21 cellular contexts compared by ENCODE assay signal in genomic region chr14:102789349-102789748, GRCh38.
"Had no signal": no experiment of that assay in that cellular context is flagged by ENCODE, and none has a peak within 500 bp of the region (broad histone marks: within the 10 kb centered on the region; RNA-seq: fewer than 3 reads in every experiment).

No MANE protein-coding gene starts in this region.

- H3K4me3 ChIP-seq: lung, thyroid gland had no signal

- H3K36me3 Mint-ChIP-seq: natural killer cell had no signal

- H3K27me3 Mint-ChIP-seq: brain; progenitor cell of endocrine pancreas; stimulated activated naive CD8-positive, alpha-beta T cell treated with anti-CD3 and anti-CD28 coated beads, Interleukin-15, Interleukin-2, amounts not matched to agents 100 ng/mL and 50 ng/mL, for 24 hours; T-cell had no signal

- DNase-seq: activated CD4-positive, alpha-beta T cell treated with anti-CD3 and anti-CD28 coated beads for 48 hours; activated gamma-delta T cell; activated T-cell treated with anti-CD3 and anti-CD28 coated beads, Interleukin-2, amount 50 U/mL, for 4 hours; aorta; dermis blood vessel endothelial cell; effector CD8-positive, alpha-beta T cell; foreskin keratinocyte; natural killer cell; retina; stimulated activated CD4-positive, alpha-beta T cell treated with anti-CD3 and anti-CD28 coated beads, Interleukin-4, amount 100 ng/mL, for 24 hours; substantia nigra; T-cell; T1000; thyroid gland had no signal

- H3K27ac ChIP-seq: foreskin keratinocyte, thyroid gland had no signal

- H3K4me3 Mint-ChIP-seq: brain; natural killer cell; stimulated activated naive CD8-positive, alpha-beta T cell treated with anti-CD3 and anti-CD28 coated beads, Interleukin-15, Interleukin-2, amounts not matched to agents 100 ng/mL and 50 ng/mL, for 24 hours; WTC11 had no signal

- H3K36me3 ChIP-seq: thyroid gland had no signal

- H3K27ac Mint-ChIP-seq: brain, natural killer cell, progenitor cell of endocrine pancreas, WTC11 had no signal

- H3K9me3 Mint-ChIP-seq: natural killer cell, T-cell had no signal

- ATAC-seq: activated naive CD4-positive, alpha-beta T cell treated with anti-CD3 and anti-CD28 coated beads, Interleukin-2, amount 50 U/mL, for 72 hours; activated T-cell treated with anti-CD3 and anti-CD28 coated beads, Interleukin-2, amount 50 U/mL, for 4 hours; foreskin keratinocyte; left lobe of liver; WTC11 had no signal

- H3K9me3 ChIP-seq: thyroid gland had no signal

- H3K4me1 ChIP-seq: thyroid gland had no signal
